18 cellular contexts compared by ENCODE assay signal in genomic region chr13:111904701-111905608, GRCh38.
DNase-seq lines count a peak whose midpoint lies in the region; FAIRE-seq and TF ChIP-seq lines count a peak whose summit lies in the region.
"Had no signal": no experiment of that assay in that cellular context is flagged by ENCODE, and none has a peak within 500 bp of the region (broad histone marks: within the 10 kb centered on the region; RNA-seq: fewer than 3 reads in every experiment).

No MANE protein-coding gene starts in this region.

- H3K27ac ChIP-seq in H1 (ENCODE audit: low read depth, low read length) (no peak overlapping the region), sigmoid colon (no peak overlapping the region)
- H3K27ac ChIP-seq: adrenal gland, brain microvascular endothelial cell, uterus had no signal

- H2BK120ac ChIP-seq in H1 (replicated peaks; ENCODE audit: low read depth, low read length): no peak overlapping the region

- H2BK5ac ChIP-seq in H1 (ENCODE audit: low read depth, low read length): no peak overlapping the region

- H3K4me1 ChIP-seq in H1 (replicated peaks in 1 of 4; ENCODE audit: control insufficient read depth in 3 of 4, insufficient read depth in 4 of 4, low read length in 3 of 4) (peaks cover 0 to 4% (median 0%) of the 10 kb centered on the region in 4 experiments; a peak in 1 of 7 replicates), sigmoid colon (no peaks in the 10 kb centered on the region)
- H3K4me1 ChIP-seq: adrenal gland, uterus had no signal

- H4K5ac ChIP-seq in H1 (ENCODE audit: insufficient read length, low read depth, low read length): no peak overlapping the region

- intact Hi-C loops in sigmoid colon (cut with DNase I): no loop called here

- H4K8ac ChIP-seq in H1 (ENCODE audit: extremely low read depth, insufficient read depth, low read length): no peak overlapping the region

- H3K36me3 ChIP-seq in H7 (replicated peaks; ENCODE audit: control insufficient read depth, insufficient read depth, low read length): no peaks in the 10 kb centered on the region
- H3K36me3 ChIP-seq in H1 (ENCODE audit: control insufficient read depth in 2 of 4, insufficient read depth in 4 of 4, low read length in 3 of 4): no peaks in the 10 kb centered on the region
- no peaks in the 10 kb centered on the region for H3K36me3 ChIP-seq in sigmoid colon
- H3K36me3 ChIP-seq: adrenal gland, brain microvascular endothelial cell, uterus had no signal

- no peak for TF ChIP-seq POLR2A in H1 (IDR thresholded peaks at IDR 0.05; ENCODE audit: control extremely low read depth in 1 of 2, low read depth in 2 of 2, low read length in 2 of 2)
- TF ChIP-seq POLR2A in sigmoid colon (IDR thresholded peaks at IDR 0.05): no peak

- H3K27me3 ChIP-seq in H7 (ENCODE audit: control insufficient read depth, insufficient read depth, low read length): no peaks in the 10 kb centered on the region
- peaks cover 0 to 3% (median 0%) of the 10 kb centered on the region in 4 experiments; a peak in 1 of 7 replicates for H3K27me3 ChIP-seq in H1 (replicated peaks in 1 of 4; ENCODE audit: control insufficient read depth in 3 of 4, extremely low read depth in 1 of 4, insufficient read depth in 3 of 4, low read length in 3 of 4)
- peaks cover 0 to 9% (median 0%) of the 10 kb centered on the region in 3 donors for H3K27me3 ChIP-seq in sigmoid colon
- H3K27me3 ChIP-seq: adrenal gland, brain microvascular endothelial cell, uterus had no signal

- no peak for TF ChIP-seq RAD21 in H1 (IDR thresholded peaks at IDR 0.05 in 1 of 2, conservative IDR thresholded peaks at IDR 0.05 in 1 of 2; ENCODE audit: low read depth in 2 of 2, low read length in 2 of 2)

- H4K91ac ChIP-seq in H1 (replicated peaks; ENCODE audit: insufficient read length, low read length): no peak overlapping the region

- H3K4me2 ChIP-seq in H1 (ENCODE audit: insufficient read depth in 1 of 2, low read depth in 2 of 2, low read length in 2 of 2): no peak overlapping the region

- H3K79me1 ChIP-seq in H1 (ENCODE audit: low read depth, low read length): no peaks in the 10 kb centered on the region

- no peaks in the 10 kb centered on the region for H4K20me1 ChIP-seq in H1 (replicated peaks in 1 of 2; ENCODE audit: control insufficient read depth in 1 of 2, insufficient read depth in 2 of 2, low read length in 2 of 2)

- no peak for TF ChIP-seq EP300 in H1 (IDR thresholded peaks at IDR 0.05; ENCODE audit: borderline replicate concordance in 1 of 2, low read depth in 2 of 2, low read length in 2 of 2)
- no peak for TF ChIP-seq EP300 in sigmoid colon (IDR thresholded peaks at IDR 0.05)

- no peak for FAIRE-seq in H1 (lab: Jason Lieb, UNC)

- DNase-seq in H7 (peak; percentile 84), NCI-H1417 (lab: John Stamatoyannopoulos, UW) (peak; percentile 56 to 93 (median 91)), H1 (ENCODE audit: low read depth in 1 of 2, low spot score in 2 of 2) (peak in 1 of 2 experiments; percentile 45), sigmoid colon (peak; percentile 41), NCI-H1694 treated with DMSO at 0.1 percent for 48 hours (lab: John Stamatoyannopoulos, UW) (no peak), AG08396 (ENCODE audit: low spot score) (no peak)
- DNase-seq in activated CD4-positive, alpha-beta T cell treated with anti-CD3 and anti-CD28 coated beads, Interleukin-2, amount 50 U/mL, for 48 hours: no peak
- DNase-seq: activated CD4-positive, alpha-beta T cell treated with anti-CD3 and anti-CD28 coated beads for 4 hours; brain microvascular endothelial cell; EL; GOT3; KBM-7; MM.1S; NCI-H187; SIG-M5; T-cell; uterus had no signal

- H2BK12ac ChIP-seq in H1 (ENCODE audit: low read depth, low read length): no peak overlapping the region

- H3K9ac ChIP-seq in H1 (replicated peaks in 1 of 4; ENCODE audit: extremely low read depth in 1 of 4, low read depth in 3 of 4, low read length in 3 of 4): no peak overlapping the region

- TF ChIP-seq CTCF in H1 (IDR thresholded peaks at IDR 0.05; ENCODE audit: control extremely low read depth in 1 of 3, insufficient read depth in 1 of 3, low read depth in 1 of 3, low read length in 3 of 3) (no peak), sigmoid colon (IDR thresholded peaks at IDR 0.05) (no peak)

- H2BK15ac ChIP-seq in H1 (ENCODE audit: low read length): no peak overlapping the region; the same call in 1 of the 2 replicates

- POLR2A ChIA-PET in H1 (lab: Charles Lee; ENCODE audit: partially characterized antibody): interaction anchor here (0.8 kb wide), 1 partner anchor 26 kb away, joined by 3 read pairs; no protein-coding TSS in a partner anchor

- 0 out of 2 replicates have a peak overlapping the region, but pooled peaks have one; percentile 28 for H2AK5ac ChIP-seq in H1 (ENCODE audit: low read depth, low read length)

- H3K9me3 ChIP-seq in H1 (ENCODE audit: insufficient read depth in 2 of 2, low read depth in 1 of 2, low read length in 1 of 2) (no peaks in the 10 kb centered on the region), sigmoid colon (no peaks in the 10 kb centered on the region)
- H3K9me3 ChIP-seq: adrenal gland, uterus had no signal

- H3K56ac ChIP-seq in H1 (replicated peaks; ENCODE audit: insufficient read length, low read depth, low read length): no peak overlapping the region

- H3K4me3 ChIP-seq in H7 (ENCODE audit: insufficient read depth, low read depth, low read length): no peak overlapping the region
- no peak overlapping the region for H3K4me3 ChIP-seq in H1 (ENCODE audit: extremely low read depth in 1 of 4, insufficient read depth in 2 of 4, low read depth in 3 of 4, low read length in 4 of 4)
- H3K4me3 ChIP-seq in sigmoid colon: no peak overlapping the region
- H3K4me3 ChIP-seq: adrenal gland, uterus had no signal

- H2BK20ac ChIP-seq in H1 (ENCODE audit: low read length): no peak overlapping the region

- CTCF ChIA-PET in H1 (lab: Charles Lee; ENCODE audit: partially characterized antibody): interaction anchor here (1.4 kb wide), 1 partner anchor 10 kb away, joined by 4 read pairs; no protein-coding TSS in a partner anchor

- H3K18ac ChIP-seq in H1 (ENCODE audit: extremely low read depth, low read length): no peak overlapping the region

- H3K4ac ChIP-seq in H1 (replicated peaks; ENCODE audit: insufficient read length, low read depth, low read length): no peak overlapping the region

- 91% methylated on average over 26 of the region's 47 CpGs; no CpG with 5 or more reads in 1 of the 2 experiments for WGBS in H1 (ENCODE audit: extremely low coverage in 1 of 2, insufficient coverage in 1 of 2, insufficient read length in 1 of 2, insufficient replicate concordance in 2 of 2, low coverage in 1 of 2, low lambda C conversion rate in 2 of 2, missing lambda C conversion rate in 1 of 2), 2 experiments
- 89 to 91% methylated on average over 47 of the region's 47 CpGs for WGBS in sigmoid colon, 2 donors

- H3K23me2 ChIP-seq in H1 (ENCODE audit: low read depth, low read length): no peaks in the 10 kb centered on the region

- no peak overlapping the region for H3K23ac ChIP-seq in H1 (ENCODE audit: insufficient read length)

- no peak overlapping the region for H2AFZ ChIP-seq in H1 (ENCODE audit: low read length)

- no peaks in the 10 kb centered on the region for H3K79me2 ChIP-seq in H1 (ENCODE audit: control insufficient read depth in 1 of 2, insufficient read depth in 2 of 2, low read length in 2 of 2)

- no peak overlapping the region for H3K14ac ChIP-seq in H1 (ENCODE audit: insufficient read length)

TF ChIP-seq in H1, 55 proteins besides CTCF, POLR2A, EP300 and RAD21:
- TF ChIP-seq KDM1A (IDR thresholded peaks at IDR 0.05; ENCODE audit: borderline replicate concordance, low read length) (no peak), CEBPB (IDR thresholded peaks at IDR 0.05; ENCODE audit: low read depth, low read length) (no peak), SIN3A (conservative IDR thresholded peaks at IDR 0.05 in 1 of 2, IDR thresholded peaks at IDR 0.05 in 1 of 2; ENCODE audit: low read depth in 1 of 2, low read length in 2 of 2) (no peak), RXRA (IDR thresholded peaks at IDR 0.05; ENCODE audit: insufficient read depth, low read depth, low read length) (no peak), NANOG (IDR thresholded peaks at IDR 0.05; ENCODE audit: insufficient read depth, low read depth, low read length, poor library complexity, severe bottlenecking) (no peak), E2F6 (IDR thresholded peaks at IDR 0.05) (peak; percentile 73), SP4 (IDR thresholded peaks at IDR 0.05; ENCODE audit: low read length) (no peak), SP2 (IDR thresholded peaks at IDR 0.05; ENCODE audit: low read length) (no peak), MAFK (IDR thresholded peaks at IDR 0.05; ENCODE audit: low read depth, low read length) (no peak), MAX (IDR thresholded peaks at IDR 0.05) (peak; percentile 47), GABPA (IDR thresholded peaks at IDR 0.05; ENCODE audit: borderline replicate concordance, insufficient read depth, low read length) (no peak), CBX5 (IDR thresholded peaks at IDR 0.05; ENCODE audit: low read depth, low read length) (no peak), HDAC6 (IDR thresholded peaks at IDR 0.05; ENCODE audit: low read depth, low read length) (no peak), YY1 (IDR thresholded peaks at IDR 0.05; ENCODE audit: low read depth, low read length) (no peak), EZH2 (IDR thresholded peaks at IDR 0.05; ENCODE audit: low read depth, low read length, severe bottlenecking) (no peak)

Comparison
In these comparisons a context has a peak if more than half of its experiments do, and no peak if none do; other contexts are left out.
1. DNase-seq: peak in H7 (single experiment), NCI-H1417 (3 of 3) and sigmoid colon (single experiment); none in activated CD4-positive, alpha-beta T cell treated with anti-CD3 and anti-CD28 coated beads, Interleukin-2, amount 50 U/mL, for 48 hours (0 of 2), NCI-H1694 treated with DMSO at 0.1 percent for 48 hours (single experiment) and AG08396 (single experiment).